In genomic region chr5:173330151-173330855, GRCh38 we compare ENCODE assay signal across 13 cellular contexts. TPM values are rescaled to one million over a fixed set of nuclear protein-coding genes. Genes with fewer than 3 reads are reported as not detected.
DNase-seq lines count a peak whose midpoint lies in the region; ATAC-seq and TF ChIP-seq lines count a peak whose summit lies in the region.
"Had no signal": no experiment of that assay in that cellular context is flagged by ENCODE, and none has a peak within 500 bp of the region (broad histone marks: within the 10 kb centered on the region; RNA-seq: fewer than 3 reads in every experiment).

No MANE protein-coding gene starts in this region.

- H3K36me3 Mint-ChIP-seq in mesothelial cell of epicardium = no peaks in the 10 kb centered on the region

- peak; percentile 60 for DNase-seq in Caki2 (ENCODE audit: low read depth)
- DNase-seq in astrocyte of the cerebellum (ENCODE audit: low read depth) = no peak
- no peak for DNase-seq in mesothelial cell of epicardium (ENCODE audit: low spot score in 2 of 2, unreplicated experiment in 2 of 2)
- DNase-seq in GM13977 (ENCODE audit: low spot score) = no peak
- no peak for DNase-seq in HPDE6-E6E7 (ENCODE audit: extremely low spot score)
- DNase-seq: activated effector memory CD4-positive, alpha-beta T cell treated with anti-CD3 and anti-CD28 coated beads, Interleukin-2, amount 50 U/mL, for 16 hours; HCEC 1CT had no signal

- H3K4me3 ChIP-seq in HEK293 (ENCODE audit: low read depth, low read length) (no peak overlapping the region), astrocyte of the cerebellum (ENCODE audit: low read depth, low read length) (peak overlapping the region; percentile 63)

- in situ Hi-C loops in Caki2 (cut with HindIII; ENCODE audit: low pct_unique_long_range_greater_than_20kb, low sequenced_read_pairs) (no loop called here), astrocyte of the cerebellum (cut with HindIII; ENCODE audit: low sequenced_read_pairs) (no loop called here), GM13977 (cut with MboI; ENCODE audit: low pct_unique_long_range_greater_than_20kb, low sequenced_read_pairs, unreplicated experiment) (loop anchor here (5.0 kb wide), 1 partner anchor 38 kb away; no protein-coding TSS in a partner anchor)

- TF ChIP-seq CTCF in HEK293 (tag by site-specific recombination; IDR thresholded peaks at IDR 0.05) (no peak), astrocyte of the cerebellum (IDR thresholded peaks at IDR 0.05; ENCODE audit: low read depth, low read length, missing control alignments) (no peak), mesothelial cell of epicardium (IDR thresholded peaks at IDR 0.05; ENCODE audit: unreplicated experiment) (no peak), GM13977 (IDR thresholded peaks at IDR 0.05; ENCODE audit: extremely low read depth, insufficient read depth, missing control alignments) (no peak)

- CTCF ChIA-PET in HEK293 (lab: Yijun Ruan, JAX) = interaction anchor here (1.1 to 7.8 kb wide), 10 partner anchors 11 to 623 kb away, joined by 3 to 212 read pairs (median 6); no protein-coding TSS in a partner anchor

- no peaks in the 10 kb centered on the region for H3K4me1 ChIP-seq in HEK293 (ENCODE audit: control insufficient read depth, insufficient read depth, low read length)
- H3K4me1 ChIP-seq: parathyroid adenoma had no signal

- ATAC-seq in HG02588 (IDR thresholded peaks at IDR 0.05; ENCODE audit: unreplicated experiment) (no peak), GM18867 (IDR thresholded peaks at IDR 0.05; ENCODE audit: unreplicated experiment) (no peak)
- ATAC-seq: gastrocnemius medialis had no signal

- H3K27me3 Mint-ChIP-seq in mesothelial cell of epicardium (ENCODE audit: low read depth) = peaks cover 9% of the 10 kb centered on the region

- H3K4me3 Mint-ChIP-seq in mesothelial cell of epicardium = peak overlapping the region; percentile 74

- H3K27ac Mint-ChIP-seq in mesothelial cell of epicardium = peak overlapping the region; percentile 82

- H3K27ac ChIP-seq in HEK293 (ENCODE audit: extremely low read depth, low read depth, low read length) = peak overlapping the region; percentile 88
- H3K27ac ChIP-seq: gastrocnemius medialis, parathyroid adenoma, SJSA1 had no signal

- peaks cover 0 to 6% of the 10 kb centered on the region in 2 experiments; a peak in 2 of 3 replicates for H3K36me3 ChIP-seq in HEK293 (ENCODE audit: control insufficient read depth in 2 of 2, insufficient read depth in 1 of 2, low read length in 2 of 2)
- H3K36me3 ChIP-seq: gastrocnemius medialis had no signal

- POLR2A ChIA-PET in HEK293 (lab: Yijun Ruan, JAX) = interaction anchor here (0.9 to 6.2 kb wide), 4 partner anchors 13 to 87 kb away, joined by 8 to 134 read pairs (median 50); no protein-coding TSS in a partner anchor

- H3K9me3 Mint-ChIP-seq in mesothelial cell of epicardium = no peaks in the 10 kb centered on the region

- no peaks in the 10 kb centered on the region for H3K9me3 ChIP-seq in HEK293 (ENCODE audit: control insufficient read depth, insufficient read depth, low read depth, low read length)
- H3K9me3 ChIP-seq: gastrocnemius medialis, SJSA1 had no signal

- peaks cover 35% of the 10 kb centered on the region for H3K4me1 Mint-ChIP-seq in mesothelial cell of epicardium

TF ChIP-seq in HEK293, 187 proteins besides CTCF, POLR2A, EP300 and RAD21:
- peak; percentile 5; the same call in 1 of the 2 replicates for TF ChIP-seq ZEB2 (tag by site-specific recombination; IDR thresholded peaks at IDR 0.05)
- TF ChIP-seq ZNF18 (tag by site-specific recombination; IDR thresholded peaks at IDR 0.05) = 0 out of 2 replicates have a peak, but pooled peaks have one; percentile 31
- TF ChIP-seq ZNF660 (tag by site-specific recombination; IDR thresholded peaks at IDR 0.05) = 0 out of 2 replicates have a peak, but pooled peaks have one; percentile 22
- TF ChIP-seq ZNF629 (tag by site-specific recombination; IDR thresholded peaks at IDR 0.05) = 0 out of 2 replicates have a peak, but pooled peaks have one; percentile 16
- peak; percentile 43; the same call in 1 of the 2 replicates for TF ChIP-seq ZNF2 (tag by site-specific recombination; IDR thresholded peaks at IDR 0.05)
- TF ChIP-seq ZNF561 (tag by site-specific recombination; IDR thresholded peaks at IDR 0.05; ENCODE audit: borderline replicate concordance) = 0 out of 2 replicates have a peak, but pooled peaks have one; percentile 16
- TF ChIP-seq KLF8 (tag by site-specific recombination; IDR thresholded peaks at IDR 0.05) = 0 out of 2 replicates have a peak, but pooled peaks have one; percentile 4
- 0 out of 2 replicates have a peak, but pooled peaks have one; percentile 9 for TF ChIP-seq ZNF664 (tag by site-specific recombination; IDR thresholded peaks at IDR 0.05)
- TF ChIP-seq ZNF423 (tag by site-specific recombination; IDR thresholded peaks at IDR 0.05) = no peak
- 0 out of 2 replicates have a peak, but pooled peaks have one; percentile 24 for TF ChIP-seq ZXDB (tag by site-specific recombination; IDR thresholded peaks at IDR 0.05)
- peak; percentile 100 for TF ChIP-seq ZBTB48 (tag by site-specific recombination; IDR thresholded peaks at IDR 0.05)
- no peak for TF ChIP-seq ZNF48 (tag by site-specific recombination; IDR thresholded peaks at IDR 0.05)
- no peak for TF ChIP-seq GLI4 (tag by site-specific recombination; IDR thresholded peaks at IDR 0.05)
- peak; percentile 5; the same call in 1 of the 2 replicates for TF ChIP-seq ZNF843 (tag by site-specific recombination; IDR thresholded peaks at IDR 0.05)
- TF ChIP-seq ZBTB44 (tag by site-specific recombination; IDR thresholded peaks at IDR 0.05) = no peak
- TF ChIP-seq ZNF324 (tag by site-specific recombination; IDR thresholded peaks at IDR 0.05) = 0 out of 2 replicates have a peak, but pooled peaks have one; percentile 4
- TF ChIP-seq ZIC2 (tag by site-specific recombination; IDR thresholded peaks at IDR 0.05) = peak; percentile 70; the same call in 1 of the 2 replicates
- peak; percentile 13; the same call in 1 of the 2 replicates for TF ChIP-seq TCF7L2 (IDR thresholded peaks at IDR 0.05; ENCODE audit: borderline replicate concordance, low read depth, low read length)

RNA-seq across cellular contexts. Expression of gene STC2, which starts 2.1 kb away (rescaled TPM):
- 25.5 and 92.7 TPM in 2 replicates for total RNA-seq in Caki2 (2014; rRNA removed; shearing (Covaris generic); ENCODE audit: low replicate concordance)
- total RNA-seq in mesothelial cell of epicardium = 24.8 to 26.9 TPM (median 26.0 TPM) in 3 replicates
